8 cellular contexts compared by ENCODE assay signal in genomic region chr20:36305602-36306556, GRCh38. TPM values are rescaled to one million over a fixed set of nuclear protein-coding genes. Genes with fewer than 3 reads are reported as not detected.
DNase-seq lines count a peak whose midpoint lies in the region; ATAC-seq and TF ChIP-seq lines count a peak whose summit lies in the region.

Gene DLGAP4, plus strand, starts transcription at chr20:36306339. Its CDS starts 125,379 bp downstream, at chr20:36431718.

- H3K4me3 Mint-ChIP-seq in CD4-positive, CD25-positive, alpha-beta regulatory T cell: peak within 1 kb of the TSS in 3 of 4 donors; percentile 22 to 85 (median 74)
- peak within 1 kb of the TSS; percentile 4 for H3K4me3 Mint-ChIP-seq in natural killer cell treated with Interleukin-12 subunit alpha and Interleukin-12 subunit beta and Interleukin-15 and Interleukin-18, amount 100 ng/mL, for 72 hours

- peak within 1 kb of the TSS; percentile 79 for H3K9ac ChIP-seq in NT2/D1 (ENCODE audit: insufficient read length, low read depth)

- H3K36me3 ChIP-seq in CD4-positive, CD25-positive, alpha-beta regulatory T cell (ENCODE audit: control insufficient read depth, insufficient read depth, low read length): no peaks in the 10 kb centered on the region
- H3K36me3 ChIP-seq in NT2/D1 (ENCODE audit: insufficient read depth, insufficient read length, low read length): no peaks in the 10 kb centered on the region

- H3K27me3 ChIP-seq in CD4-positive, CD25-positive, alpha-beta regulatory T cell (ENCODE audit: control insufficient read depth, insufficient read depth, low read length): peaks cover 36% of the 10 kb centered on the region
- H3K27me3 ChIP-seq in NT2/D1 (ENCODE audit: insufficient read depth, insufficient read length): peaks cover 50% of the 10 kb centered on the region

- H3K27me3 Mint-ChIP-seq in CD4-positive, CD25-positive, alpha-beta regulatory T cell: peaks cover 45% of the 10 kb centered on the region
- peaks cover 49 to 57% of the 10 kb centered on the region in 2 donors for H3K27me3 Mint-ChIP-seq in natural killer cell treated with Interleukin-12 subunit alpha and Interleukin-12 subunit beta and Interleukin-15 and Interleukin-18, amount 100 ng/mL, for 72 hours

- no peak within 1 kb of the TSS for H3K27ac ChIP-seq in CD4-positive, CD25-positive, alpha-beta regulatory T cell (ENCODE audit: insufficient read depth, low read length, poor library complexity, severe bottlenecking)

- DNase-seq in CD4-positive, CD25-positive, alpha-beta regulatory T cell: no peak
- no peak for DNase-seq in NT2/D1 (ENCODE audit: low read depth, low spot score)
- no peak for DNase-seq in epithelial cell of proximal tubule (ENCODE audit: low read depth)
- no peak for DNase-seq in natural killer cell treated with Interleukin-12 subunit alpha and Interleukin-12 subunit beta and Interleukin-15 and Interleukin-18, amount 100 ng/mL, for 72 hours (ENCODE audit: low spot score)
- no peak for DNase-seq in NCI-H2029 treated with DMSO at 0.1 percent for 48 hours (lab: John Stamatoyannopoulos, UW)
- no peak for DNase-seq in stimulated activated CD4-positive, alpha-beta T cell treated with anti-CD3 and anti-CD28 coated beads, Interleukin-12 subunit alpha, Interleukin-12 subunit beta, amount 100 ng/mL, for 4 hours

- ATAC-seq in CD4-positive, CD25-positive, alpha-beta regulatory T cell (ENCODE audit: low read depth in 2 of 2): no peak
- ATAC-seq in natural killer cell treated with Interleukin-12 subunit alpha and Interleukin-12 subunit beta and Interleukin-15 and Interleukin-18, amount 100 ng/mL, for 72 hours: no peak
- ATAC-seq in GM19455 (IDR thresholded peaks at IDR 0.05; ENCODE audit: unreplicated experiment): no peak
- ATAC-seq in GM21515 (IDR thresholded peaks at IDR 0.05; ENCODE audit: unreplicated experiment): no peak

- peaks cover 0 to 4% (median 0%) of the 10 kb centered on the region in 7 donors for H3K9me3 Mint-ChIP-seq in CD4-positive, CD25-positive, alpha-beta regulatory T cell
- no peaks in the 10 kb centered on the region for H3K9me3 Mint-ChIP-seq in natural killer cell treated with Interleukin-12 subunit alpha and Interleukin-12 subunit beta and Interleukin-15 and Interleukin-18, amount 100 ng/mL, for 72 hours

- TF ChIP-seq CTCF in epithelial cell of proximal tubule (conservative IDR thresholded peaks at IDR 0.05; ENCODE audit: low read depth, low read length): peak; percentile 6

- peaks cover 7% of the 10 kb centered on the region for H3K4me1 ChIP-seq in CD4-positive, CD25-positive, alpha-beta regulatory T cell (ENCODE audit: control insufficient read depth, insufficient read depth, low read length, poor library complexity, severe bottlenecking)
- peaks cover 24% of the 10 kb centered on the region for H3K4me1 ChIP-seq in NT2/D1 (ENCODE audit: insufficient read depth, insufficient read length)

- H3K27ac Mint-ChIP-seq in CD4-positive, CD25-positive, alpha-beta regulatory T cell: peak within 1 kb of the TSS in 2 of 3 donors; percentile 57 to 65
- no peak within 1 kb of the TSS for H3K27ac Mint-ChIP-seq in natural killer cell treated with Interleukin-12 subunit alpha and Interleukin-12 subunit beta and Interleukin-15 and Interleukin-18, amount 100 ng/mL, for 72 hours

- peaks cover 0 to 16% (median 4%) of the 10 kb centered on the region in 4 donors for H3K4me1 Mint-ChIP-seq in CD4-positive, CD25-positive, alpha-beta regulatory T cell
- peaks cover 0 to 3% of the 10 kb centered on the region in 2 donors for H3K4me1 Mint-ChIP-seq in natural killer cell treated with Interleukin-12 subunit alpha and Interleukin-12 subunit beta and Interleukin-15 and Interleukin-18, amount 100 ng/mL, for 72 hours (ENCODE audit: low read depth in 2 of 2)

- H3K36me3 Mint-ChIP-seq in CD4-positive, CD25-positive, alpha-beta regulatory T cell: no peaks in the 10 kb centered on the region
- no peaks in the 10 kb centered on the region for H3K36me3 Mint-ChIP-seq in natural killer cell treated with Interleukin-12 subunit alpha and Interleukin-12 subunit beta and Interleukin-15 and Interleukin-18, amount 100 ng/mL, for 72 hours

- H3K9me3 ChIP-seq in CD4-positive, CD25-positive, alpha-beta regulatory T cell (ENCODE audit: control insufficient read depth in 2 of 2, low read length in 2 of 2): no peaks in the 10 kb centered on the region
- no peaks in the 10 kb centered on the region for H3K9me3 ChIP-seq in NT2/D1 (ENCODE audit: insufficient read depth, low read length)

- H3K4me3 ChIP-seq in CD4-positive, CD25-positive, alpha-beta regulatory T cell (ENCODE audit: low read depth, low read length): no peak within 1 kb of the TSS
- H3K4me3 ChIP-seq in NT2/D1 (ENCODE audit: insufficient read length, low read depth) (peak within 1 kb of the TSS; percentile 63), epithelial cell of proximal tubule (ENCODE audit: low read depth, low read length) (no peak within 1 kb of the TSS)

RNA-seq across cellular contexts. Expression of gene DLGAP4, which starts in this region (rescaled TPM):
- total RNA-seq in CD4-positive, CD25-positive, alpha-beta regulatory T cell: 43.5 TPM
- polyA plus RNA-seq in CD4-positive, CD25-positive, alpha-beta regulatory T cell: 10 to 100 TPM; 10.8 to 15.2 (median 14.2) TPM
- 35.8 and 41.4 TPM in 2 replicates for total RNA-seq in epithelial cell of proximal tubule
- 10 to 100 TPM; 43.3 to 70.7 TPM for total RNA-seq in natural killer cell treated with Interleukin-12 subunit alpha and Interleukin-12 subunit beta and Interleukin-15 and Interleukin-18, amount 100 ng/mL, for 72 hours

Comparison
In these comparisons a context has a peak if more than half of its experiments do, and no peak if none do; other contexts are left out.
1. H3K27ac Mint-ChIP-seq: peak in CD4-positive, CD25-positive, alpha-beta regulatory T cell (2 of 3); none in natural killer cell treated with Interleukin-12 subunit alpha and Interleukin-12 subunit beta and Interleukin-15 and Interleukin-18, amount 100 ng/mL, for 72 hours (0 of 2).